ENCODE assay signal across 21 cellular contexts in the genomic region with DNA sequence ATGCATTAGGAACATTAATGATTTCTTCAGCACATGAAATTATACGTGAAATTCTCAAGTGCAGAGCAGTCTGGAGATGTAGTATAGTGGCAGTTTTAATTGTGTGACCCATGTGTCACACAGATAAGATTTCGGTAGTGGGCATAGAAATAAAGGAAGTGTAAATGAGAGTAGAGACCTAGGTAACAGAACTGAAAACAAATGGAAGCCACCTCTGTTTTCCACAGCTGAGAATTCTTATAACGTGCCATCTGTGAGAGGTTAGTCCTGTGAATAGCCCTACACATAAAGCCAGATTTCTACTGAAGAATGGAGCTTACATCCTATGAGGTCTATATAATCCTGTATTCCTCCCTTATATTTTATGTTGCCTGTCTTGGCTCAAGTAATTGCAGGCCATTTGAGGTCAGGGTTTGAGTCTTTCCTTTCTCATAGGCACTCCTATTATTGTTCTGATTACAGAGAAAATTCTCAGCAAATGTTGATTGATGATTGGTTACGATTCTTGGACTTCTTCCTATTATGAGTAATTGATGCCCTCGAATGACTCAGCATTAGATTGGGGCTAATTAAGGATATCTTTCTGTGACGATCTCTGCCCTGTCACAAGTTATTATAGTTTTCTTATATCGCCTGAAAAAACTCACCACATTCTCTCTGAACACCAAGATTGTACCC.
A peak's percentile ranks its signal among the peaks of the same experiment; 100 is the strongest.
DNase-seq lines count a peak whose midpoint lies in the region; ATAC-seq and TF ChIP-seq lines count a peak whose summit lies in the region.
"Had no signal": no experiment of that assay in that cellular context is flagged by ENCODE, and none has a peak within 500 bp of the region (broad histone marks: within the 10 kb centered on the region; RNA-seq: fewer than 3 reads in every experiment).

No MANE protein-coding gene starts in this region.

- peak overlapping the region in 3 of 6 donors; percentile 46 to 53 (median 53) for H3K27ac Mint-ChIP-seq in naive B cell
- H3K27ac Mint-ChIP-seq: activated CD4-positive, alpha-beta memory T cell treated with anti-CD3 and anti-CD28 coated beads for 36 hours; activated T-cell treated with anti-CD3 and anti-CD28 coated beads, Interleukin-2, amount 50 U/mL, for 72 hours; naive thymus-derived CD8-positive, alpha-beta T cell had no signal

- no peaks in the 10 kb centered on the region for H3K4me1 ChIP-seq in esophagus squamous epithelium
- H3K4me1 ChIP-seq: Peyer's patch, transverse colon had no signal

- peaks cover 7 to 18% (median 8%) of the 10 kb centered on the region in 3 donors for H3K4me1 Mint-ChIP-seq in naive B cell
- H3K4me1 Mint-ChIP-seq: naive thymus-derived CD8-positive, alpha-beta T cell had no signal

- H3K36me3 ChIP-seq in esophagus squamous epithelium, result no peaks in the 10 kb centered on the region
- H3K36me3 ChIP-seq: Peyer's patch, transverse colon had no signal

- H3K27ac ChIP-seq in esophagus squamous epithelium, result no peak overlapping the region
- H3K27ac ChIP-seq: dorsolateral prefrontal cortex, Peyer's patch, transverse colon had no signal

- DNase-seq in M059J (ENCODE audit: low read depth), result peak; percentile 68
- DNase-seq in naive B cell, result peak; percentile 9
- no peak for DNase-seq in NCI-H146 treated with DMSO at 0.1 percent for 48 hours (lab: John Stamatoyannopoulos, UW; ENCODE audit: unreplicated experiment)
- no peak for DNase-seq in esophagus squamous epithelium (lab: John Stamatoyannopoulos, UW)
- no peak for DNase-seq in activated naive CD4-positive, alpha-beta T cell treated with anti-CD3 and anti-CD28 coated beads, Interleukin-2, amount 50 U/mL, for 16 hours
- no peak for DNase-seq in NCI-H82 treated with DMSO at 0.1 percent for 48 hours (lab: John Stamatoyannopoulos, UW; ENCODE audit: unreplicated experiment)
- DNase-seq: activated CD4-positive, alpha-beta memory T cell treated with anti-CD3 and anti-CD28 coated beads for 36 hours; activated T-cell treated with anti-CD3 and anti-CD28 coated beads, Interleukin-2, amount 50 U/mL, for 72 hours; Calu3; dorsolateral prefrontal cortex; Karpas-422; naive thymus-derived CD8-positive, alpha-beta T cell; NCI-H187 treated with DMSO at 0.1 percent for 48 hours; NCI-H510A treated with DMSO at 0.1 percent for 48 hours; Peyer's patch; stimulated activated CD4-positive, alpha-beta T cell treated with anti-CD3 and anti-CD28 coated beads, Interleukin-4, amount 100 ng/mL, for 1 hour; transverse colon had no signal

- no peak for TF ChIP-seq POLR2A in esophagus squamous epithelium (IDR thresholded peaks at IDR 0.05)

- peaks cover 5 to 10% of the 10 kb centered on the region in 2 donors for H3K36me3 Mint-ChIP-seq in naive B cell
- H3K36me3 Mint-ChIP-seq: activated CD4-positive, alpha-beta memory T cell treated with anti-CD3 and anti-CD28 coated beads for 36 hours; naive thymus-derived CD8-positive, alpha-beta T cell had no signal

- no peak overlapping the region for H3K4me3 ChIP-seq in esophagus squamous epithelium
- H3K4me3 ChIP-seq: dorsolateral prefrontal cortex, lung, Peyer's patch, transverse colon had no signal

- H3K27me3 Mint-ChIP-seq in naive B cell, result peaks cover 0 to 8% (median 3%) of the 10 kb centered on the region in 3 donors

- no peak for TF ChIP-seq CTCF in esophagus squamous epithelium (IDR thresholded peaks at IDR 0.05)

- H3K9me3 ChIP-seq in esophagus squamous epithelium, result no peaks in the 10 kb centered on the region
- H3K9me3 ChIP-seq: Peyer's patch, transverse colon had no signal

- WGBS in esophagus squamous epithelium, 2 donors, result 53 to 67% methylated on average over 7 of the region's 7 CpGs

- no peak overlapping the region for H3K4me3 Mint-ChIP-seq in naive B cell
- H3K4me3 Mint-ChIP-seq: activated CD4-positive, alpha-beta memory T cell treated with anti-CD3 and anti-CD28 coated beads for 36 hours; activated T-cell treated with anti-CD3 and anti-CD28 coated beads, Interleukin-2, amount 50 U/mL, for 72 hours; naive thymus-derived CD8-positive, alpha-beta T cell had no signal

- ATAC-seq in GM18498 (IDR thresholded peaks at IDR 0.05; ENCODE audit: unreplicated experiment) (peak; percentile 64), GM21447 (IDR thresholded peaks at IDR 0.05; ENCODE audit: unreplicated experiment) (peak; percentile 58), naive B cell (ENCODE audit: low read depth in 2 of 2) (peak; percentile 56 to 88)
- ATAC-seq: activated T-cell treated with anti-CD3 and anti-CD28 coated beads, Interleukin-2, amount 50 U/mL, for 72 hours; esophagus mucosa; naive thymus-derived CD8-positive, alpha-beta T cell had no signal

- H3K27me3 ChIP-seq in esophagus squamous epithelium, result no peaks in the 10 kb centered on the region
- H3K27me3 ChIP-seq: Peyer's patch, transverse colon had no signal

- peaks cover 0 to 4% (median 0%) of the 10 kb centered on the region in 7 donors for H3K9me3 Mint-ChIP-seq in naive B cell
- H3K9me3 Mint-ChIP-seq: activated CD4-positive, alpha-beta memory T cell treated with anti-CD3 and anti-CD28 coated beads for 36 hours; naive thymus-derived CD8-positive, alpha-beta T cell had no signal

- intact Hi-C loops in esophagus squamous epithelium (cut with DNase I), result no loop called here

Comparison
In these comparisons a context has a peak if more than half of its experiments do, and no peak if none do; other contexts are left out.
1. DNase-seq: peak in M059J (single experiment) and naive B cell (single experiment); none in NCI-H146 treated with DMSO at 0.1 percent for 48 hours (single experiment), esophagus squamous epithelium (single experiment), activated naive CD4-positive, alpha-beta T cell treated with anti-CD3 and anti-CD28 coated beads, Interleukin-2, amount 50 U/mL, for 16 hours (single experiment) and NCI-H82 treated with DMSO at 0.1 percent for 48 hours (single experiment).
2. Peak in every context shown above with its lines, with median percentiles within 50 percentile points of each other: ATAC-seq.